Comparison of ENCODE assay signal across 9 cellular contexts in genomic region chr3:52217409-52217805, GRCh38. TPM values are rescaled to one million over a fixed set of nuclear protein-coding genes. Genes with fewer than 3 reads are reported as not detected.
DNase-seq lines count a peak whose midpoint lies in the region; ATAC-seq, FAIRE-seq and TF ChIP-seq lines count a peak whose summit lies in the region.
"Had no signal": no experiment of that assay in that cellular context is flagged by ENCODE, and none has a peak within 500 bp of the region (broad histone marks: within the 10 kb centered on the region; RNA-seq: fewer than 3 reads in every experiment).

No MANE protein-coding gene starts in this region.

- CTCF ChIA-PET in HepG2 (lab: Yijun Ruan, JAX; ENCODE audit: low intra/inter-chr PET ratio, low total read pairs), result no interaction called here

- H3K79me2 ChIP-seq in HepG2 (ENCODE audit: insufficient read depth, low read length), result no peaks in the 10 kb centered on the region

- TF ChIP-seq EP300 in HepG2 (IDR thresholded peaks at IDR 0.05; ENCODE audit: low read depth in 2 of 2, low read length in 2 of 2), result no peak
- no peak for TF ChIP-seq EP300 in HepG2 (CRISPR knock-in tag; IDR thresholded peaks at IDR 0.05; ENCODE audit: borderline replicate concordance)
- TF ChIP-seq EP300 in stomach (IDR thresholded peaks at IDR 0.05), result no peak

- TF ChIP-seq RAD21 in HepG2 (CRISPR knock-in tag; IDR thresholded peaks at IDR 0.05), result no peak

- POLR2A ChIA-PET in HepG2 (lab: Yijun Ruan, JAX), result interaction anchor here (0.9 to 1.0 kb wide), 2 partner anchors 40 to 63 kb away, joined by 3 read pairs; partner anchors contain the start of gene POC1A

- no TSS peak for BruUV-seq in HepG2 (replicated peaks; lab: Mats Ljungman, UMichigan)

- peaks cover 6 to 19% of the 10 kb centered on the region in 2 donors for H3K36me3 Mint-ChIP-seq in activated T-cell treated with anti-CD3 and anti-CD28 coated beads, Interleukin-2, amount 50 U/mL, for 72 hours (ENCODE audit: insufficient read depth in 2 of 2)

- H3K4me3 Mint-ChIP-seq in activated T-cell treated with anti-CD3 and anti-CD28 coated beads, Interleukin-2, amount 50 U/mL, for 72 hours, result peak overlapping the region; percentile 70 to 73

- no peak overlapping the region for H2AFZ ChIP-seq in HepG2 (ENCODE audit: low read length)

- H3K27ac Mint-ChIP-seq in activated T-cell treated with anti-CD3 and anti-CD28 coated beads, Interleukin-2, amount 50 U/mL, for 72 hours, result peak overlapping the region; percentile 83

- H3K9me3 Mint-ChIP-seq in activated T-cell treated with anti-CD3 and anti-CD28 coated beads, Interleukin-2, amount 50 U/mL, for 72 hours, result no peaks in the 10 kb centered on the region

- H3K9me3 ChIP-seq in HepG2 (ENCODE audit: low read length), result no peaks in the 10 kb centered on the region
- no peaks in the 10 kb centered on the region for H3K9me3 ChIP-seq in stomach
- H3K9me3 ChIP-seq in aorta (ENCODE audit: control insufficient read depth, low read length), result no peaks in the 10 kb centered on the region

- H3K4me1 Mint-ChIP-seq in activated T-cell treated with anti-CD3 and anti-CD28 coated beads, Interleukin-2, amount 50 U/mL, for 72 hours (ENCODE audit: low read depth), result peaks cover 60% of the 10 kb centered on the region

- H3K27ac ChIP-seq in HepG2 (ENCODE audit: extremely low read length, insufficient read depth, low read length) (no peak overlapping the region), stomach (peak overlapping the region; percentile 81 to 94 (median 86)), aorta (ENCODE audit: low read depth in 1 of 2, low read length in 2 of 2) (no peak overlapping the region)

- intact Hi-C loops in HepG2 (cut with micrococcal nuclease; ENCODE audit: unreplicated experiment), result no loop called here
- intact Hi-C loops in stomach (cut with DNase I; ENCODE audit: low total_unique reads), result no loop called here
- intact Hi-C loops in aorta (cut with DNase I), result no loop called here

- FAIRE-seq in HepG2 (lab: Jason Lieb, UNC), result no peak

- TF ChIP-seq POLR2A in HepG2 (IDR thresholded peaks at IDR 0.05; ENCODE audit: insufficient read depth in 1 of 2, low read depth in 2 of 2, low read length in 2 of 2) (no peak), stomach (IDR thresholded peaks at IDR 0.05) (no peak)

- no peak overlapping the region for H3K4me3 ChIP-seq in HepG2 (replicated peaks in 1 of 3; ENCODE audit: insufficient read depth in 1 of 3, low read depth in 2 of 3, low read length in 3 of 3)
- no peak overlapping the region for H3K4me3 ChIP-seq in stomach
- no peak overlapping the region for H3K4me3 ChIP-seq in aorta (ENCODE audit: low read length in 2 of 2)

- ATAC-seq in activated T-cell treated with anti-CD3 and anti-CD28 coated beads, Interleukin-2, amount 50 U/mL, for 72 hours (replicated peaks in 1 of 2), result no peak
- ATAC-seq in HepG2 (no peak), aorta (ENCODE audit: low FRiP score) (no peak), GM21737 (IDR thresholded peaks at IDR 0.05; ENCODE audit: unreplicated experiment) (no peak)

- in situ Hi-C loops in HepG2 (cut with HindIII; ENCODE audit: extremely low pct_ligation_motif_present, low pct_unique_long_range_greater_than_20kb), result no loop called here

- no peaks in the 10 kb centered on the region for H4K20me1 ChIP-seq in HepG2 (ENCODE audit: insufficient read depth, low read length)

- no peak overlapping the region for H3K4me2 ChIP-seq in HepG2 (ENCODE audit: low read depth, low read length)

- DNase-seq in activated CD4-positive, alpha-beta T cell treated with anti-CD3 and anti-CD28 coated beads for 48 hours, result peak; percentile 28
- no peak for DNase-seq in activated CD4-positive, alpha-beta T cell treated with anti-CD3 and anti-CD28 coated beads, Interleukin-2, amount 50 U/mL, for 1 hour
- DNase-seq in activated T-cell treated with anti-CD3 and anti-CD28 coated beads, Interleukin-2, amount 50 U/mL, for 72 hours, result no peak
- no peak for DNase-seq in HepG2 (ENCODE audit: low spot score)
- DNase-seq in stomach, result no peak
- no peak for DNase-seq in aorta
- no peak for DNase-seq in HT-29 (ENCODE audit: low spot score)

- TF ChIP-seq CTCF in HepG2 (CRISPR knock-in tag; IDR thresholded peaks at IDR 0.05) (no peak), stomach (IDR thresholded peaks at IDR 0.05) (no peak)

- H3K4me1 ChIP-seq in HepG2 (ENCODE audit: insufficient read depth, low read length), result peaks cover 45% of the 10 kb centered on the region
- peaks cover 45 to 80% (median 56%) of the 10 kb centered on the region in 4 donors for H3K4me1 ChIP-seq in stomach
- no peaks in the 10 kb centered on the region for H3K4me1 ChIP-seq in aorta (ENCODE audit: control insufficient read depth in 1 of 2, insufficient read depth in 2 of 2, low read length in 2 of 2)

- H3K27me3 ChIP-seq in HepG2 (ENCODE audit: control insufficient read depth in 1 of 2, insufficient read depth in 2 of 2, low read length in 2 of 2) (no peaks in the 10 kb centered on the region; a peak in 3 of 5 replicates), stomach (no peaks in the 10 kb centered on the region), aorta (ENCODE audit: control insufficient read depth in 1 of 2, insufficient read depth in 2 of 2, low read length in 1 of 2) (no peaks in the 10 kb centered on the region)

- H3K9ac ChIP-seq in HepG2 (ENCODE audit: insufficient read depth, low read depth, low read length), result no peak overlapping the region

- WGBS in HepG2 (ENCODE audit: low lambda C conversion rate), result 98% methylated on average over 10 of the region's 10 CpGs
- 37 to 44% (median 39%) methylated on average over 10 of the region's 10 CpGs for WGBS in stomach, 5 donors
- WGBS in aorta, 2 donors, result 90% methylated on average over 10 of the region's 10 CpGs

- H3K36me3 ChIP-seq in HepG2 (replicated peaks in 1 of 2; ENCODE audit: control insufficient read depth in 1 of 2, insufficient read depth in 2 of 2, low read length in 2 of 2) (peaks cover 11 to 24% of the 10 kb centered on the region in 2 experiments; a peak in 4 of 5 replicates), stomach (peaks cover 33 to 44% (median 34%) of the 10 kb centered on the region in 4 donors), aorta (ENCODE audit: control insufficient read depth in 1 of 2, insufficient read depth in 2 of 2, low read length in 1 of 2) (peaks cover 0 to 13% of the 10 kb centered on the region in 2 donors)

- H3K27me3 Mint-ChIP-seq in activated T-cell treated with anti-CD3 and anti-CD28 coated beads, Interleukin-2, amount 50 U/mL, for 72 hours (ENCODE audit: low read depth), result no peaks in the 10 kb centered on the region

RNA-seq across cellular contexts. Expression of gene TLR9, which starts 8.0 kb away (rescaled TPM):
- 1 to 10 TPM; 1.2 to 2.3 TPM for total RNA-seq in activated T-cell treated with anti-CD3 and anti-CD28 coated beads, Interleukin-2, amount 50 U/mL, for 72 hours
- total RNA-seq in HepG2 (2016; rRNA removed; fragmentation: Illumina TruSeq; extraction: Trizol) (not detected in 2 replicates), stomach (not detected), aorta (under 1 TPM; 0.42 to 0.81 TPM)
- total RNA-seq in HepG2 (2016; cell fraction: cytosol; rRNA removed; fragmentation: Illumina TruSeq; extraction: Trizol; ENCODE audit: low read depth), result not detected in 2 replicates
- not detected in 2 replicates for total RNA-seq in HepG2 (2016; cell fraction: insoluble cytoplasmic fraction; rRNA removed; fragmentation: Illumina TruSeq; extraction: Trizol)
- total RNA-seq in HepG2 (2016; cell fraction: membrane; rRNA removed; fragmentation: Illumina TruSeq; extraction: Trizol), result not detected in 2 replicates
- total RNA-seq in HepG2 (2016; cell fraction: nucleus; rRNA removed; fragmentation: Illumina TruSeq; extraction: Trizol), result not detected in 2 replicates
- polyA plus RNA-seq in HepG2 (2011; rRNA removed) (0.08 TPM in 1 of 2 replicates, not detected in the other), stomach (under 1 TPM in 1 of 3 donors, not detected in 2; 0.18 TPM), aorta (not detected)
- polyA plus RNA-seq in HepG2 (2011; cell fraction: cytosol; rRNA removed), result 0.01 TPM in 2 replicates
- polyA plus RNA-seq in HepG2 (2011; cell fraction: nucleus; rRNA removed), result 0.88 and 0.95 TPM in 2 replicates
- 0.31 TPM in 1 of 2 replicates, not detected in the other for polyA plus RNA-seq in HepG2 (2012)
- not detected in 2 replicates for polyA plus RNA-seq in HepG2 (2016; cell fraction: cytosol; fragmentation: Illumina TruSeq; extraction: Trizol; ENCODE audit: low read depth)
- not detected in 2 replicates for polyA plus RNA-seq in HepG2 (2016; cell fraction: insoluble cytoplasmic fraction; fragmentation: Illumina TruSeq; extraction: Trizol; ENCODE audit: low read depth)
- not detected in 2 replicates for polyA plus RNA-seq in HepG2 (2016; cell fraction: membrane; fragmentation: Illumina TruSeq; extraction: Trizol; ENCODE audit: low read depth)
- not detected in 2 replicates for polyA plus RNA-seq in HepG2 (2016; cell fraction: nucleus; fragmentation: Illumina TruSeq; extraction: Trizol; ENCODE audit: insufficient read depth, low read depth)
- 0.14 TPM in 1 of 2 replicates, not detected in the other for polyA minus RNA-seq in HepG2 (2011; rRNA and poly(A)+ RNA removed; ENCODE audit: low replicate concordance)
- not detected in 2 replicates for polyA minus RNA-seq in HepG2 (2011; cell fraction: cytosol; rRNA and poly(A)+ RNA removed)
- polyA minus RNA-seq in HepG2 (2011; cell fraction: nucleus; rRNA and poly(A)+ RNA removed), result 0.25 and 0.26 TPM in 2 replicates
- total RNA-seq in HT-29 (2014; rRNA removed; shearing (Covaris generic)), result not detected in 2 replicates
- total RNA-seq: lung microvascular endothelial cell had no signal

RNA-seq across cellular contexts. Expression of gene ALAS1, which starts 19.4 kb away (rescaled TPM):
- 10 to 100 TPM; 62.7 to 63.6 TPM for total RNA-seq in activated T-cell treated with anti-CD3 and anti-CD28 coated beads, Interleukin-2, amount 50 U/mL, for 72 hours
- total RNA-seq in HepG2 (2016; rRNA removed; fragmentation: Illumina TruSeq; extraction: Trizol) (36.0 and 40.2 TPM in 2 replicates), stomach (10 to 100 TPM; 19.6 to 75.3 (median 33.4) TPM), aorta (10 to 100 TPM; 30.2 to 34.5 TPM)
- 9.6 and 11.6 TPM in 2 replicates for total RNA-seq in HepG2 (2016; cell fraction: cytosol; rRNA removed; fragmentation: Illumina TruSeq; extraction: Trizol; ENCODE audit: low read depth)
- total RNA-seq in HepG2 (2016; cell fraction: insoluble cytoplasmic fraction; rRNA removed; fragmentation: Illumina TruSeq; extraction: Trizol), result 33.6 and 35.3 TPM in 2 replicates
- total RNA-seq in HepG2 (2016; cell fraction: membrane; rRNA removed; fragmentation: Illumina TruSeq; extraction: Trizol), result 14.0 and 14.5 TPM in 2 replicates
- 16.9 and 18.1 TPM in 2 replicates for total RNA-seq in HepG2 (2016; cell fraction: nucleus; rRNA removed; fragmentation: Illumina TruSeq; extraction: Trizol)
- polyA plus RNA-seq in HepG2 (2011; rRNA removed) (39.0 and 43.2 TPM in 2 replicates), stomach (10 to 100 TPM; 35.6 to 59.1 (median 42.7) TPM), aorta (10 to 100 TPM; 14.4 to 16.5 TPM)
- polyA plus RNA-seq in HepG2 (2011; cell fraction: cytosol; rRNA removed), result 41.2 and 50.6 TPM in 2 replicates
- polyA plus RNA-seq in HepG2 (2011; cell fraction: nucleus; rRNA removed), result 30.0 and 30.9 TPM in 2 replicates
- polyA plus RNA-seq in HepG2 (2012), result 19.8 and 27.7 TPM in 2 replicates
- polyA plus RNA-seq in HepG2 (2016; cell fraction: cytosol; fragmentation: Illumina TruSeq; extraction: Trizol; ENCODE audit: low read depth), result 3.9 and 4.3 TPM in 2 replicates
- 27.6 and 42.4 TPM in 2 replicates for polyA plus RNA-seq in HepG2 (2016; cell fraction: insoluble cytoplasmic fraction; fragmentation: Illumina TruSeq; extraction: Trizol; ENCODE audit: low read depth)
- polyA plus RNA-seq in HepG2 (2016; cell fraction: membrane; fragmentation: Illumina TruSeq; extraction: Trizol; ENCODE audit: low read depth), result 6.8 and 7.1 TPM in 2 replicates
- polyA plus RNA-seq in HepG2 (2016; cell fraction: nucleus; fragmentation: Illumina TruSeq; extraction: Trizol; ENCODE audit: insufficient read depth, low read depth), result 26.7 and 30.3 TPM in 2 replicates
- 49.6 and 54.7 TPM in 2 replicates for polyA minus RNA-seq in HepG2 (2011; rRNA and poly(A)+ RNA removed; ENCODE audit: low replicate concordance)
- polyA minus RNA-seq in HepG2 (2011; cell fraction: cytosol; rRNA and poly(A)+ RNA removed), result 23.9 and 26.4 TPM in 2 replicates
- polyA minus RNA-seq in HepG2 (2011; cell fraction: nucleus; rRNA and poly(A)+ RNA removed), result 17.3 and 19.0 TPM in 2 replicates
- 31.5 and 34.4 TPM in 2 replicates for total RNA-seq in HT-29 (2014; rRNA removed; shearing (Covaris generic))

RNA-seq across cellular contexts. Expression of gene TWF2, which starts 21.6 kb away (rescaled TPM):
- 100 to 1,000 TPM; 124 to 133 TPM for total RNA-seq in activated T-cell treated with anti-CD3 and anti-CD28 coated beads, Interleukin-2, amount 50 U/mL, for 72 hours
- total RNA-seq in HepG2 (2016; rRNA removed; fragmentation: Illumina TruSeq; extraction: Trizol), result 45.5 and 49.1 TPM in 2 replicates
- total RNA-seq in HepG2 (2016; cell fraction: cytosol; rRNA removed; fragmentation: Illumina TruSeq; extraction: Trizol; ENCODE audit: low read depth), result 9.3 and 10.4 TPM in 2 replicates
- total RNA-seq in HepG2 (2016; cell fraction: insoluble cytoplasmic fraction; rRNA removed; fragmentation: Illumina TruSeq; extraction: Trizol), result 46.7 and 47.5 TPM in 2 replicates
- total RNA-seq in HepG2 (2016; cell fraction: membrane; rRNA removed; fragmentation: Illumina TruSeq; extraction: Trizol), result 18.1 and 19.8 TPM in 2 replicates
- total RNA-seq in HepG2 (2016; cell fraction: nucleus; rRNA removed; fragmentation: Illumina TruSeq; extraction: Trizol), result 19.0 and 20.5 TPM in 2 replicates
- 108 and 123 TPM in 2 replicates for polyA plus RNA-seq in HepG2 (2011; rRNA removed)
- polyA plus RNA-seq in HepG2 (2011; cell fraction: cytosol; rRNA removed), result 139 and 201 TPM in 2 replicates
- 105 and 112 TPM in 2 replicates for polyA plus RNA-seq in HepG2 (2011; cell fraction: nucleus; rRNA removed)
- 63.2 and 85.2 TPM in 2 replicates for polyA plus RNA-seq in HepG2 (2012)
- polyA plus RNA-seq in HepG2 (2016; cell fraction: cytosol; fragmentation: Illumina TruSeq; extraction: Trizol; ENCODE audit: low read depth), result 10.6 and 11.3 TPM in 2 replicates
- polyA plus RNA-seq in HepG2 (2016; cell fraction: insoluble cytoplasmic fraction; fragmentation: Illumina TruSeq; extraction: Trizol; ENCODE audit: low read depth), result 55.3 and 58.3 TPM in 2 replicates
- polyA plus RNA-seq in HepG2 (2016; cell fraction: membrane; fragmentation: Illumina TruSeq; extraction: Trizol; ENCODE audit: low read depth), result 16.1 and 16.9 TPM in 2 replicates
- polyA plus RNA-seq in HepG2 (2016; cell fraction: nucleus; fragmentation: Illumina TruSeq; extraction: Trizol; ENCODE audit: insufficient read depth, low read depth), result 37.2 and 39.4 TPM in 2 replicates
- polyA minus RNA-seq in HepG2 (2011; rRNA and poly(A)+ RNA removed; ENCODE audit: low replicate concordance), result 46.6 and 135 TPM in 2 replicates
- polyA minus RNA-seq in HepG2 (2011; cell fraction: cytosol; rRNA and poly(A)+ RNA removed), result 84.6 and 87.5 TPM in 2 replicates
- 18.5 and 25.0 TPM in 2 replicates for polyA minus RNA-seq in HepG2 (2011; cell fraction: nucleus; rRNA and poly(A)+ RNA removed)
- 100 to 1,000 TPM in 1 of 5 donors, 10 to 100 TPM in 4; 18.7 to 237 (median 39.1) TPM for total RNA-seq in stomach
- 10 to 100 TPM; 37.5 to 58.7 (median 40.8) TPM for polyA plus RNA-seq in stomach
- 10 to 100 TPM; 40.5 to 52.2 TPM for total RNA-seq in aorta
- polyA plus RNA-seq in aorta, result 10 to 100 TPM; 42.3 to 48.0 TPM
- total RNA-seq in HT-29 (2014; rRNA removed; shearing (Covaris generic)), result 80.5 and 85.4 TPM in 2 replicates

RNA-seq across cellular contexts. Expression of gene PPM1M, which starts 28.2 kb away (rescaled TPM):
- total RNA-seq in activated T-cell treated with anti-CD3 and anti-CD28 coated beads, Interleukin-2, amount 50 U/mL, for 72 hours, result 100 to 1,000 TPM; 119 to 121 TPM
- 1.5 and 2.5 TPM in 2 replicates for total RNA-seq in HepG2 (2016; rRNA removed; fragmentation: Illumina TruSeq; extraction: Trizol)
- total RNA-seq in HepG2 (2016; cell fraction: cytosol; rRNA removed; fragmentation: Illumina TruSeq; extraction: Trizol; ENCODE audit: low read depth), result 0.91 and 1.1 TPM in 2 replicates
- 2.2 and 2.4 TPM in 2 replicates for total RNA-seq in HepG2 (2016; cell fraction: insoluble cytoplasmic fraction; rRNA removed; fragmentation: Illumina TruSeq; extraction: Trizol)
- total RNA-seq in HepG2 (2016; cell fraction: membrane; rRNA removed; fragmentation: Illumina TruSeq; extraction: Trizol), result 2.7 and 3.5 TPM in 2 replicates
- 2.0 and 2.1 TPM in 2 replicates for total RNA-seq in HepG2 (2016; cell fraction: nucleus; rRNA removed; fragmentation: Illumina TruSeq; extraction: Trizol)
- polyA plus RNA-seq in HepG2 (2011; rRNA removed), result 5.9 and 6.9 TPM in 2 replicates
- 4.4 and 5.2 TPM in 2 replicates for polyA plus RNA-seq in HepG2 (2011; cell fraction: cytosol; rRNA removed)
- 20.6 and 21.3 TPM in 2 replicates for polyA plus RNA-seq in HepG2 (2011; cell fraction: nucleus; rRNA removed)
- polyA plus RNA-seq in HepG2 (2012), result 4.0 and 4.5 TPM in 2 replicates
- polyA plus RNA-seq in HepG2 (2016; cell fraction: cytosol; fragmentation: Illumina TruSeq; extraction: Trizol; ENCODE audit: low read depth), result 0.99 and 1.1 TPM in 2 replicates
- 2.0 and 2.3 TPM in 2 replicates for polyA plus RNA-seq in HepG2 (2016; cell fraction: insoluble cytoplasmic fraction; fragmentation: Illumina TruSeq; extraction: Trizol; ENCODE audit: low read depth)
- 2.3 and 2.5 TPM in 2 replicates for polyA plus RNA-seq in HepG2 (2016; cell fraction: membrane; fragmentation: Illumina TruSeq; extraction: Trizol; ENCODE audit: low read depth)
- polyA plus RNA-seq in HepG2 (2016; cell fraction: nucleus; fragmentation: Illumina TruSeq; extraction: Trizol; ENCODE audit: insufficient read depth, low read depth), result 3.6 and 4.3 TPM in 2 replicates
- 8.9 and 14.9 TPM in 2 replicates for polyA minus RNA-seq in HepG2 (2011; rRNA and poly(A)+ RNA removed; ENCODE audit: low replicate concordance)
- polyA minus RNA-seq in HepG2 (2011; cell fraction: cytosol; rRNA and poly(A)+ RNA removed), result 1.5 and 1.9 TPM in 2 replicates
- polyA minus RNA-seq in HepG2 (2011; cell fraction: nucleus; rRNA and poly(A)+ RNA removed), result 2.7 and 3.7 TPM in 2 replicates
- total RNA-seq in stomach, result 10 to 100 TPM in 3 of 5 donors, 1 to 10 TPM in 2; 7.9 to 44.9 (median 11.0) TPM
- polyA plus RNA-seq in stomach, result 10 to 100 TPM; 16.4 to 25.7 (median 19.8) TPM
- 10 to 100 TPM; 26.7 to 43.4 TPM for total RNA-seq in aorta
- 10 to 100 TPM; 26.2 to 33.7 TPM for polyA plus RNA-seq in aorta
- 4.0 and 4.2 TPM in 2 replicates for total RNA-seq in HT-29 (2014; rRNA removed; shearing (Covaris generic))

Comparison
In these comparisons a context has a peak if more than half of its experiments do, and no peak if none do; other contexts are left out.
1. H3K27ac ChIP-seq: peak in stomach (5 of 5); none in HepG2 (single experiment) and aorta (0 of 2).